In the genomic region with DNA sequence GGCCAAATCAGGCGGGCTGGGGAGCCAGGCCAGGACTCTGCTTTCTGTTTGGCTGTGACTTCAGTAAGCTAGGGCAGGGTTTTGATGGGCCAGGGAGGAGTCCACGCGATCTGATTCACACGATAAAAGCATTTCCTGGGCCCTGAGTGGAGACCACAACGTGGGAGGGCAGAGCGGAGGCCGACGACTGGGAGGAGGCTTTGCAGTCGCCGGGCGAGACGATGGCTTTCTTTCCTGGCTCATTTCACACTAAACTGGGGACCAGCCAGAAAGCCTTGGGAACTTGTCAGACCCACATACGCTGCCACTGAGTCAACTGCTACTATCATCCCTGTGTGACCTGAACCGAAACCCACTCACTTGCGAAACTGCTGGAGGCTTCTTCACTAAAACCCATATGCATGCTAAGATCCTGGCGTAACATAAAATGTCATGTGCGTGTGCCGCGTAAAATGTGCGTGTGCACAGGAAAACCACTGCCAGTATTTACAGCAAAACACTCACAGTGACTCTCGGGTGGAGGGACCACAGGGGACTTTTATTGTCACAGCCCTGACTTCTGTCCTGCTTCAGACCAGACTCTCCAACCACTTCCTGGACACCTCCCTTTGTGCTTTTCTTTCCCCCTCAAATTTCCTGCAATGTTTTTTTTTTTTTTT, we compare ENCODE assay signal across 1 cellular context.
TF ChIP-seq lines count a peak whose summit lies in the region.

No MANE protein-coding gene starts in this region.

TF ChIP-seq in SK-N-SH, 30 proteins besides CTCF, POLR2A, EP300 and RAD21:
- TF ChIP-seq GATA2 (CRISPR knock-in tag; IDR thresholded peaks at IDR 0.05) = no peak
- TF ChIP-seq RXRA (IDR thresholded peaks at IDR 0.05; ENCODE audit: borderline replicate concordance, low read depth) = no peak
- TF ChIP-seq TCF12 (IDR thresholded peaks at IDR 0.05) = no peak
- TF ChIP-seq GABPA (IDR thresholded peaks at IDR 0.05; ENCODE audit: low read depth) = no peak
- no peak for TF ChIP-seq JUND (IDR thresholded peaks at IDR 0.05)
- TF ChIP-seq SMC3 (IDR thresholded peaks at IDR 0.05; ENCODE audit: low read depth, low read length) = no peak
- no peak for TF ChIP-seq FOXM1 (IDR thresholded peaks at IDR 0.05; ENCODE audit: low read depth)
- TF ChIP-seq RFX5 (IDR thresholded peaks at IDR 0.05; ENCODE audit: low read length) = no peak
- no peak for TF ChIP-seq TAF1 (IDR thresholded peaks at IDR 0.05; ENCODE audit: borderline replicate concordance, low read depth, low read length)
- no peak for TF ChIP-seq NFIC (IDR thresholded peaks at IDR 0.05; ENCODE audit: borderline replicate concordance)
TF ChIP-seq in SK-N-SH: peak in this region for 0.
